ENCODE assay signal across 8 cellular contexts in genomic region chr7:100407285-100408180, GRCh38. TPM values are rescaled to one million over a fixed set of nuclear protein-coding genes. Genes with fewer than 3 reads are reported as not detected.
A peak's percentile ranks its signal among the peaks of the same experiment; 100 is the strongest.
DNase-seq lines count a peak whose midpoint lies in the region; ATAC-seq and TF ChIP-seq lines count a peak whose summit lies in the region.

No MANE protein-coding gene starts in this region.

- H3K4me1 ChIP-seq in BLaER1 treated with 17β-estradiol and CSF1 and Interleukin-3, amounts not matched to agents 10 nM and 100 nM = peaks cover 19 to 57% (median 35%) of the 10 kb centered on the region in 10 experiments
- H3K4me1 ChIP-seq in colonic mucosa = no peaks in the 10 kb centered on the region
- no peaks in the 10 kb centered on the region for H3K4me1 ChIP-seq in transverse colon

- peaks cover 20% of the 10 kb centered on the region for H3K27me3 Mint-ChIP-seq in T-helper 2 cell treated with Interferon-gamma antibody and Interleukin-4, amounts not matched to agents 5 μg/mL and 100 μg/mL, for 36 hours (ENCODE audit: low read depth)
- no peaks in the 10 kb centered on the region for H3K27me3 Mint-ChIP-seq in memory B cell

- H3K9me3 ChIP-seq in BLaER1 treated with 17β-estradiol and CSF1 and Interleukin-3, amounts not matched to agents 10 nM and 100 nM (replicated peaks in 1 of 11) = no peaks in the 10 kb centered on the region
- H3K9me3 ChIP-seq in colonic mucosa (no peaks in the 10 kb centered on the region), transverse colon (no peaks in the 10 kb centered on the region)

- no peak overlapping the region for H3K4me3 Mint-ChIP-seq in T-helper 2 cell treated with Interferon-gamma antibody and Interleukin-4, amounts not matched to agents 5 μg/mL and 100 μg/mL, for 36 hours
- H3K4me3 Mint-ChIP-seq in memory B cell = peak overlapping the region; percentile 8

- H3K4me2 ChIP-seq in BLaER1 treated with 17β-estradiol and CSF1 and Interleukin-3, amounts not matched to agents 10 nM and 100 nM = peak overlapping the region; percentile 18 to 61 (median 45); a peak in 21 of 22 replicates

- H3K4me3 ChIP-seq in BLaER1 treated with 17β-estradiol and CSF1 and Interleukin-3, amounts not matched to agents 10 nM and 100 nM = no peak overlapping the region
- no peak overlapping the region for H3K4me3 ChIP-seq in NB4 (ENCODE audit: low read depth, low read length)
- no peak overlapping the region for H3K4me3 ChIP-seq in colonic mucosa
- no peak overlapping the region for H3K4me3 ChIP-seq in transverse colon

- TF ChIP-seq POLR2A in NB4 (IDR thresholded peaks at IDR 0.05; ENCODE audit: extremely low read depth, insufficient read length) = no peak
- TF ChIP-seq POLR2A in transverse colon (IDR thresholded peaks at IDR 0.05) = no peak

- intact Hi-C loops in colonic mucosa (cut with DNase I) = no loop called here
- intact Hi-C loops in transverse colon (cut with DNase I; ENCODE audit: low total_unique reads) = no loop called here

- H3K27ac ChIP-seq in BLaER1 treated with 17β-estradiol and CSF1 and Interleukin-3, amounts not matched to agents 10 nM and 100 nM = no peak overlapping the region
- no peak overlapping the region for H3K27ac ChIP-seq in colonic mucosa
- H3K27ac ChIP-seq in transverse colon = no peak overlapping the region

- H3K4me1 Mint-ChIP-seq in T-helper 2 cell treated with Interferon-gamma antibody and Interleukin-4, amounts not matched to agents 5 μg/mL and 100 μg/mL, for 36 hours (ENCODE audit: low read depth) = no peaks in the 10 kb centered on the region
- peaks cover 5% of the 10 kb centered on the region for H3K4me1 Mint-ChIP-seq in memory B cell

- no peak for TF ChIP-seq EP300 in transverse colon (IDR thresholded peaks at IDR 0.05; ENCODE audit: low read depth)

- ATAC-seq in GM18511 (IDR thresholded peaks at IDR 0.05; ENCODE audit: unreplicated experiment) = peak; percentile 59
- ATAC-seq in memory B cell (ENCODE audit: low read depth) = peak; percentile 95

- DNase-seq in NB4 (ENCODE audit: low read depth) = peak; percentile 88
- peak; percentile 31 for DNase-seq in T-helper 2 cell treated with Interferon-gamma antibody and Interleukin-4, amounts not matched to agents 5 μg/mL and 100 μg/mL, for 36 hours (ENCODE audit: low spot score)
- DNase-seq in colonic mucosa = peak; percentile 34
- peak; percentile 39 to 76 for DNase-seq in memory B cell (ENCODE audit: low spot score in 2 of 2)
- no peak for DNase-seq in transverse colon
- DNase-seq in NCI-H128 (lab: John Stamatoyannopoulos, UW; ENCODE audit: unreplicated experiment) = no peak

- no peaks in the 10 kb centered on the region for H3K36me3 Mint-ChIP-seq in T-helper 2 cell treated with Interferon-gamma antibody and Interleukin-4, amounts not matched to agents 5 μg/mL and 100 μg/mL, for 36 hours (ENCODE audit: low read depth)
- H3K36me3 Mint-ChIP-seq in memory B cell = peaks cover 6% of the 10 kb centered on the region

- peak overlapping the region in 1 of 11 experiments; percentile 18; a peak in 1 of 22 replicates for H3K9ac ChIP-seq in BLaER1 treated with 17β-estradiol and CSF1 and Interleukin-3, amounts not matched to agents 10 nM and 100 nM
- no peak overlapping the region for H3K9ac ChIP-seq in colonic mucosa (ENCODE audit: low read depth in 2 of 2, low read length in 2 of 2)

- TF ChIP-seq CTCF in NB4 (IDR thresholded peaks at IDR 0.05; ENCODE audit: low read depth, low read length) (peak; percentile 94), colonic mucosa (IDR thresholded peaks at IDR 0.05) (peak; percentile 40), transverse colon (IDR thresholded peaks at IDR 0.05) (peak; percentile 48 to 61 (median 51))

- peaks cover 0 to 73% (median 0%) of the 10 kb centered on the region in 11 experiments; a peak in 4 of 22 replicates for H3K36me3 ChIP-seq in BLaER1 treated with 17β-estradiol and CSF1 and Interleukin-3, amounts not matched to agents 10 nM and 100 nM
- no peaks in the 10 kb centered on the region for H3K36me3 ChIP-seq in colonic mucosa
- no peaks in the 10 kb centered on the region for H3K36me3 ChIP-seq in transverse colon

- H3K9me3 Mint-ChIP-seq in T-helper 2 cell treated with Interferon-gamma antibody and Interleukin-4, amounts not matched to agents 5 μg/mL and 100 μg/mL, for 36 hours = no peaks in the 10 kb centered on the region
- H3K9me3 Mint-ChIP-seq in memory B cell = no peaks in the 10 kb centered on the region

- H3K27ac Mint-ChIP-seq in T-helper 2 cell treated with Interferon-gamma antibody and Interleukin-4, amounts not matched to agents 5 μg/mL and 100 μg/mL, for 36 hours = no peak overlapping the region
- H3K27ac Mint-ChIP-seq in memory B cell = no peak overlapping the region

- WGBS in transverse colon (ENCODE audit: low coverage in 1 of 2), 2 donors = 0 to 54% methylated on average over 1 to 12 of the region's 12 CpGs

- in situ Hi-C loops in transverse colon (cut with MboI; ENCODE audit: low pct_ligation_motif_present in 1 of 4, low pct_unique_long_range_greater_than_20kb in 1 of 4, low sequenced_read_pairs in 3 of 4) = no loop called here

- H4K20me1 ChIP-seq in BLaER1 treated with 17β-estradiol and CSF1 and Interleukin-3, amounts not matched to agents 10 nM and 100 nM = peaks cover 0 to 16% (median 0%) of the 10 kb centered on the region in 11 experiments; a peak in 2 of 22 replicates

- 0 out of 22 replicates have a peak, but pooled peaks cover 0 to 3% (median 0%) of the 10 kb centered on the region in 11 experiments for H3K27me3 ChIP-seq in BLaER1 treated with 17β-estradiol and CSF1 and Interleukin-3, amounts not matched to agents 10 nM and 100 nM
- H3K27me3 ChIP-seq in colonic mucosa (no peaks in the 10 kb centered on the region), transverse colon (peaks cover 3% of the 10 kb centered on the region)

RNA-seq across cellular contexts. Expression of gene ZCWPW1, which starts 21.0 kb away (rescaled TPM):
- total RNA-seq in colonic mucosa (1 to 10 TPM; 1.1 to 1.3 TPM), transverse colon (1 to 10 TPM in 1 of 4 donors, under 1 TPM in 2, not detected in 1; 0.68 to 2.4 (median 0.80) TPM)

RNA-seq across cellular contexts. Expression of gene MEPCE, which starts 22.1 kb away (rescaled TPM):
- total RNA-seq in colonic mucosa = 10 to 100 TPM; 27.2 to 39.1 TPM
- 10 to 100 TPM; 25.9 to 41.9 (median 30.5) TPM for total RNA-seq in transverse colon

RNA-seq across cellular contexts. Expression of gene PPP1R35, which starts 28.8 kb away (rescaled TPM):
- 10 to 100 TPM; 38.8 to 50.5 TPM for total RNA-seq in colonic mucosa
- total RNA-seq in transverse colon = 10 to 100 TPM; 17.1 to 98.4 (median 37.2) TPM

RNA-seq across cellular contexts. Expression of gene PILRA, which starts 34.2 kb away (rescaled TPM):
- total RNA-seq in colonic mucosa = 1 to 10 TPM; 1.2 to 3.1 TPM
- 1 to 10 TPM in 2 of 4 donors, not detected in 2; 1.9 to 4.9 TPM for total RNA-seq in transverse colon

RNA-seq across cellular contexts. Expression of gene PILRB, which starts 49.6 kb away (rescaled TPM):
- total RNA-seq in colonic mucosa = 10 to 100 TPM; 18.2 to 57.9 TPM
- 100 to 1,000 TPM in 2 of 4 donors, 10 to 100 TPM in 2; 80.0 to 239 (median 113) TPM for total RNA-seq in transverse colon

Comparison
In these comparisons a context has a peak if more than half of its experiments do, and no peak if none do; other contexts are left out.
1. DNase-seq: peak in NB4 (single experiment), T-helper 2 cell treated with Interferon-gamma antibody and Interleukin-4, amounts not matched to agents 5 μg/mL and 100 μg/mL, for 36 hours (single experiment), colonic mucosa (single experiment) and memory B cell (2 of 2); none in transverse colon (single experiment) and NCI-H128 (single experiment).
2. CTCF ChIP-seq: peak in every context shown above with its lines; median percentile 94 in NB4; 51 in transverse colon; 40 in colonic mucosa.